ENCODE assay signal across 13 cellular contexts in the genomic region with DNA sequence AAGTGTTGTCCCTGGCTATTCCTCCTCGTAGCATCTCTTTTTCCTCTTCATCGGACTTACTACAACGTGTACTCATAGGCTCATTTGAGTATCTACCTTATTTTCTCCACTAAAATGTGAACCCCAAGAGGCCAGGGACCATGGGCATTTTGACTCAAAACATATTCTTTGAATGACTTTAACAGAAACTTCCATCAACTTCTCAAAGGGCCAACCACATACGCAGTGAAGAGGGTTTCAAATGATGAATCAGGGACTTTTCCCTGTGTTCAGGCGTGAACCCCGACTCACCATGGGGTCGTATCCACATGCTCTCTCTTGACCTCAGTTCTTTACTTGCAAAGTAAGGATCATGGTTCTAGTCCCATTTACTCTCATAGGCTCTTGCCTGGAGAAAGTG.
DNase-seq lines count a peak whose midpoint lies in the region; ATAC-seq lines count a peak whose summit lies in the region.
"Had no signal": no experiment of that assay in that cellular context is flagged by ENCODE, and none has a peak within 500 bp of the region (broad histone marks: within the 10 kb centered on the region; RNA-seq: fewer than 3 reads in every experiment).

No MANE protein-coding gene starts in this region.

- H3K27me3 Mint-ChIP-seq in activated naive CD4-positive, alpha-beta T cell treated with anti-CD3 and anti-CD28 coated beads, Interleukin-2, amount 50 U/mL, for 24 hours = no peaks in the 10 kb centered on the region
- no peaks in the 10 kb centered on the region for H3K27me3 Mint-ChIP-seq in stimulated activated naive CD8-positive, alpha-beta T cell treated with anti-CD3 and anti-CD28 coated beads, Interleukin-15, Interleukin-2, amounts not matched to agents 100 ng/mL and 50 ng/mL, for 24 hours

- ATAC-seq in GM21390 (IDR thresholded peaks at IDR 0.05; ENCODE audit: unreplicated experiment) = peak; percentile 52
- peak; percentile 52 for ATAC-seq in HG03378 (IDR thresholded peaks at IDR 0.05; ENCODE audit: unreplicated experiment)
- ATAC-seq in GM21515 (IDR thresholded peaks at IDR 0.05; ENCODE audit: unreplicated experiment) = no peak
- ATAC-seq: esophagus mucosa had no signal

- no peak overlapping the region for H3K27ac Mint-ChIP-seq in activated naive CD4-positive, alpha-beta T cell treated with anti-CD3 and anti-CD28 coated beads, Interleukin-2, amount 50 U/mL, for 24 hours
- peak overlapping the region; percentile 80 for H3K27ac Mint-ChIP-seq in stimulated activated naive CD8-positive, alpha-beta T cell treated with anti-CD3 and anti-CD28 coated beads, Interleukin-15, Interleukin-2, amounts not matched to agents 100 ng/mL and 50 ng/mL, for 24 hours

- peaks cover 25% of the 10 kb centered on the region for H3K4me1 Mint-ChIP-seq in activated naive CD4-positive, alpha-beta T cell treated with anti-CD3 and anti-CD28 coated beads, Interleukin-2, amount 50 U/mL, for 24 hours
- H3K4me1 Mint-ChIP-seq in stimulated activated naive CD8-positive, alpha-beta T cell treated with anti-CD3 and anti-CD28 coated beads, Interleukin-15, Interleukin-2, amounts not matched to agents 100 ng/mL and 50 ng/mL, for 24 hours (ENCODE audit: low read depth) = peaks cover 25% of the 10 kb centered on the region

- peak overlapping the region; percentile 35 for H3K4me3 Mint-ChIP-seq in activated naive CD4-positive, alpha-beta T cell treated with anti-CD3 and anti-CD28 coated beads, Interleukin-2, amount 50 U/mL, for 24 hours
- H3K4me3 Mint-ChIP-seq in stimulated activated naive CD8-positive, alpha-beta T cell treated with anti-CD3 and anti-CD28 coated beads, Interleukin-15, Interleukin-2, amounts not matched to agents 100 ng/mL and 50 ng/mL, for 24 hours = peak overlapping the region; percentile 27

- no peak for DNase-seq in activated naive CD4-positive, alpha-beta T cell treated with Interleukin-2 at 50 U/mL for 16 hours
- DNase-seq in RKO (ENCODE audit: low spot score) = no peak
- no peak for DNase-seq in medulla oblongata (ENCODE audit: extremely low spot score)
- DNase-seq: cerebellar nuclear complex; Peyer's patch; posterior cingulate gyrus; stimulated activated CD4-positive, alpha-beta T cell treated with anti-CD3 and anti-CD28 coated beads, Interleukin-4, amount 100 ng/mL, for 24 hours had no signal

- no peaks in the 10 kb centered on the region for H3K9me3 Mint-ChIP-seq in activated naive CD4-positive, alpha-beta T cell treated with anti-CD3 and anti-CD28 coated beads, Interleukin-2, amount 50 U/mL, for 24 hours
- no peaks in the 10 kb centered on the region for H3K9me3 Mint-ChIP-seq in stimulated activated naive CD8-positive, alpha-beta T cell treated with anti-CD3 and anti-CD28 coated beads, Interleukin-15, Interleukin-2, amounts not matched to agents 100 ng/mL and 50 ng/mL, for 24 hours

- no peaks in the 10 kb centered on the region for H3K36me3 Mint-ChIP-seq in activated naive CD4-positive, alpha-beta T cell treated with anti-CD3 and anti-CD28 coated beads, Interleukin-2, amount 50 U/mL, for 24 hours
- no peaks in the 10 kb centered on the region for H3K36me3 Mint-ChIP-seq in stimulated activated naive CD8-positive, alpha-beta T cell treated with anti-CD3 and anti-CD28 coated beads, Interleukin-15, Interleukin-2, amounts not matched to agents 100 ng/mL and 50 ng/mL, for 24 hours (ENCODE audit: low read depth)
